ENCODE assay signal across 9 cellular contexts in genomic region chr12:56046027-56046780, GRCh38. TPM values are rescaled to one million over a fixed set of nuclear protein-coding genes. Genes with fewer than 3 reads are reported as not detected.
DNase-seq lines count a peak whose midpoint lies in the region; ATAC-seq and TF ChIP-seq lines count a peak whose summit lies in the region.
"Had no signal": no experiment of that assay in that cellular context is flagged by ENCODE, and none has a peak within 500 bp of the region (broad histone marks: within the 10 kb centered on the region; RNA-seq: fewer than 3 reads in every experiment).

No MANE protein-coding gene starts in this region.

- no peak for ATAC-seq in DND-41 (ENCODE audit: insufficient read depth, low read depth)
- no peak for ATAC-seq in activated CD8-positive, alpha-beta T cell treated with anti-CD3 and anti-CD28 coated beads, Interleukin-2, amount 10 ng/mL, durations not matched to agents 7 days and 5 days
- no peak for ATAC-seq in left colon
- no peak for ATAC-seq in GM21723 (IDR thresholded peaks at IDR 0.05; ENCODE audit: unreplicated experiment)

- H3K9me3 ChIP-seq in DND-41 (ENCODE audit: insufficient read depth, low read length, severe bottlenecking), result no peaks in the 10 kb centered on the region
- no peaks in the 10 kb centered on the region for H3K9me3 ChIP-seq in HAP-1
- H3K9me3 ChIP-seq in mesenchymal stem cell (ENCODE audit: control insufficient read depth, low read length), result no peaks in the 10 kb centered on the region
- H3K9me3 ChIP-seq: thyroid gland had no signal

- H3K4ac ChIP-seq in mesenchymal stem cell (ENCODE audit: low read depth in 1 of 2, low read length in 2 of 2), result no peak overlapping the region

- H3K23ac ChIP-seq in mesenchymal stem cell (ENCODE audit: low read length in 2 of 2), result no peak overlapping the region

- H3K4me3 Mint-ChIP-seq in activated CD8-positive, alpha-beta T cell treated with anti-CD3 and anti-CD28 coated beads, Interleukin-2, amount 10 ng/mL, durations not matched to agents 7 days and 5 days, result no peak overlapping the region

- H3K27me3 ChIP-seq in DND-41 (ENCODE audit: insufficient read depth, low read length, poor library complexity), result no peaks in the 10 kb centered on the region
- H3K27me3 ChIP-seq in HAP-1 (ENCODE audit: low read depth), result no peaks in the 10 kb centered on the region
- H3K27me3 ChIP-seq in mesenchymal stem cell (ENCODE audit: control insufficient read depth in 1 of 2, insufficient read depth in 1 of 2, low read length in 2 of 2), result no peaks in the 10 kb centered on the region
- H3K27me3 ChIP-seq: thyroid gland had no signal

- H3K27me3 Mint-ChIP-seq in activated CD8-positive, alpha-beta T cell treated with anti-CD3 and anti-CD28 coated beads, Interleukin-2, amount 10 ng/mL, durations not matched to agents 7 days and 5 days (ENCODE audit: low read depth), result no peaks in the 10 kb centered on the region

- H3K79me1 ChIP-seq in mesenchymal stem cell (replicated peaks; ENCODE audit: low read length, poor library complexity, severe bottlenecking), result peaks cover 2% of the 10 kb centered on the region

- peak overlapping the region; percentile 25 for H3K27ac Mint-ChIP-seq in activated CD8-positive, alpha-beta T cell treated with anti-CD3 and anti-CD28 coated beads, Interleukin-2, amount 10 ng/mL, durations not matched to agents 7 days and 5 days

- DNase-seq in DND-41 (no peak), HAP-1 (ENCODE audit: low spot score in 2 of 2) (peak; percentile 10 to 47), mesenchymal stem cell (no peak), left colon (no peak), NOMO-1 treated with dmso at 0.1 percent for 144 hours (lab: John Stamatoyannopoulos, UW; ENCODE audit: unreplicated experiment) (no peak), lower leg skin (ENCODE audit: low spot score in 2 of 2) (no peak)
- DNase-seq in activated CD8-positive, alpha-beta T cell treated with anti-CD3 and anti-CD28 coated beads, Interleukin-2, amount 10 ng/mL, durations not matched to agents 7 days and 5 days, result no peak

- peaks cover 36% of the 10 kb centered on the region for H3K36me3 Mint-ChIP-seq in activated CD8-positive, alpha-beta T cell treated with anti-CD3 and anti-CD28 coated beads, Interleukin-2, amount 10 ng/mL, durations not matched to agents 7 days and 5 days (ENCODE audit: low read depth)

- H2BK5ac ChIP-seq in mesenchymal stem cell (ENCODE audit: low read depth, low read length, poor library complexity, severe bottlenecking), result no peak overlapping the region

- H2BK12ac ChIP-seq in mesenchymal stem cell (ENCODE audit: low read length in 2 of 2), result no peak overlapping the region

- H4K8ac ChIP-seq in mesenchymal stem cell (ENCODE audit: low read length), result peak overlapping the region; percentile 64

- WGBS in mesenchymal stem cell, result 86% methylated on average over 8 of the region's 9 CpGs
- WGBS in lower leg skin, 2 donors, result 84 to 89% methylated on average over 9 of the region's 9 CpGs

- H4K20me1 ChIP-seq in DND-41 (ENCODE audit: insufficient read depth, low read length), result peaks cover 16% of the 10 kb centered on the region

- no peak overlapping the region for H3K4me2 ChIP-seq in DND-41 (ENCODE audit: insufficient read depth, low read length)
- no peak overlapping the region for H3K4me2 ChIP-seq in mesenchymal stem cell (ENCODE audit: low read length, poor library complexity, severe bottlenecking)

- H2BK120ac ChIP-seq in mesenchymal stem cell (ENCODE audit: low read depth, low read length), result peak overlapping the region; percentile 49

- H3K14ac ChIP-seq in mesenchymal stem cell (ENCODE audit: low read length in 2 of 2), result no peak overlapping the region

- H3K9me3 Mint-ChIP-seq in activated CD8-positive, alpha-beta T cell treated with anti-CD3 and anti-CD28 coated beads, Interleukin-2, amount 10 ng/mL, durations not matched to agents 7 days and 5 days (ENCODE audit: insufficient read depth), result no peaks in the 10 kb centered on the region

- in situ Hi-C loops in HAP-1 (cut with MboI; ENCODE audit: low sequenced_read_pairs), result loop anchor here (10.0 kb wide), 1 partner anchor 59 kb away; the partner anchor contains the start of gene PA2G4

- TF ChIP-seq CTCF in DND-41 (IDR thresholded peaks at IDR 0.05; ENCODE audit: borderline replicate concordance, extremely low read depth, low read length, poor library complexity, severe bottlenecking), result no peak
- TF ChIP-seq CTCF in lower leg skin (IDR thresholded peaks at IDR 0.05), result no peak

- H2AFZ ChIP-seq in DND-41 (ENCODE audit: low read depth, low read length) (no peak overlapping the region), mesenchymal stem cell (ENCODE audit: low read depth, low read length) (no peak overlapping the region)

- H3K4me1 ChIP-seq in DND-41 (ENCODE audit: insufficient read depth, low read length), result peaks cover 17% of the 10 kb centered on the region
- H3K4me1 ChIP-seq in HAP-1, result peaks cover 19% of the 10 kb centered on the region
- H3K4me1 ChIP-seq in mesenchymal stem cell (ENCODE audit: control insufficient read depth, insufficient read depth, low read depth, low read length), result peaks cover 12% of the 10 kb centered on the region

- intact Hi-C loops in left colon (cut with DNase I, micrococcal nuclease), result no loop called here
- intact Hi-C loops in lower leg skin (cut with DNase I; ENCODE audit: low total_unique reads), result no loop called here

- no peak for TF ChIP-seq POLR2A in lower leg skin (IDR thresholded peaks at IDR 0.05)

- H3K36me3 ChIP-seq in DND-41 (ENCODE audit: insufficient read depth, low read length), result peaks cover 34% of the 10 kb centered on the region
- H3K36me3 ChIP-seq in HAP-1 (replicated peaks), result peaks cover 30% of the 10 kb centered on the region
- H3K36me3 ChIP-seq in mesenchymal stem cell (ENCODE audit: control insufficient read depth in 1 of 2, insufficient read depth in 2 of 2, low read depth in 1 of 2, low read length in 2 of 2), result peaks cover 25 to 42% of the 10 kb centered on the region in 2 experiments

- peaks cover 26% of the 10 kb centered on the region for H3K4me1 Mint-ChIP-seq in activated CD8-positive, alpha-beta T cell treated with anti-CD3 and anti-CD28 coated beads, Interleukin-2, amount 10 ng/mL, durations not matched to agents 7 days and 5 days (ENCODE audit: low read depth)

- H3K27ac ChIP-seq in DND-41 (ENCODE audit: low read length) (peak overlapping the region; percentile 54), mesenchymal stem cell (ENCODE audit: low read length, poor library complexity, severe bottlenecking) (peak overlapping the region; percentile 22)
- H3K27ac ChIP-seq: thyroid gland had no signal

- H3K4me3 ChIP-seq in DND-41 (ENCODE audit: low read depth in 1 of 2, low read length in 2 of 2) (no peak overlapping the region), HAP-1 (no peak overlapping the region), mesenchymal stem cell (ENCODE audit: insufficient read depth in 1 of 2, low read depth in 1 of 2, low read length in 2 of 2) (no peak overlapping the region), lower leg skin (ENCODE audit: low read depth, poor library complexity, severe bottlenecking) (no peak overlapping the region)
- H3K4me3 ChIP-seq: thyroid gland had no signal

- no peak overlapping the region for H4K91ac ChIP-seq in mesenchymal stem cell (ENCODE audit: low read length)

- peak overlapping the region; percentile 18; the same call in 1 of the 2 replicates for H3K9ac ChIP-seq in DND-41 (ENCODE audit: low read depth, low read length)
- H3K9ac ChIP-seq in mesenchymal stem cell (ENCODE audit: low read length), result peak overlapping the region; percentile 43

- H2BK15ac ChIP-seq in mesenchymal stem cell (ENCODE audit: low read depth, poor library complexity, severe bottlenecking), result no peak overlapping the region

- no peak overlapping the region for H2AK5ac ChIP-seq in mesenchymal stem cell (ENCODE audit: low read length, severe bottlenecking)

- H3K18ac ChIP-seq in mesenchymal stem cell (ENCODE audit: low read depth in 1 of 2, low read length in 2 of 2), result no peak overlapping the region

- CTCF ChIA-PET in activated CD8-positive, alpha-beta T cell treated with anti-CD3 and anti-CD28 coated beads, Interleukin-2, amount 10 ng/mL, durations not matched to agents 7 days and 5 days (lab: Charles Lee), result interaction anchor here (0.6 to 5.3 kb wide), 18 partner anchors 10 to 418 kb away, joined by 3 to 88 read pairs (median 6); partner anchors contain the start of genes DNAJC14, ERBB3, IKZF4 and PA2G4

- POLR2A ChIA-PET in activated CD8-positive, alpha-beta T cell treated with anti-CD3 and anti-CD28 coated beads, Interleukin-2, amount 10 ng/mL, durations not matched to agents 7 days and 5 days (lab: Charles Lee), result interaction anchor here (1.7 to 4.5 kb wide), 2 partner anchors 57 to 79 kb away, joined by 4 to 34 read pairs; partner anchors contain the start of gene PA2G4

- peaks cover 24% of the 10 kb centered on the region for H3K79me2 ChIP-seq in DND-41 (ENCODE audit: insufficient read depth, low read length)

RNA-seq across cellular contexts. Expression of gene RPS26, which starts 4.5 kb away (rescaled TPM):
- total RNA-seq in activated CD8-positive, alpha-beta T cell treated with anti-CD3 and anti-CD28 coated beads, Interleukin-2, amount 10 ng/mL, durations not matched to agents 7 days and 5 days, result 10 to 100 TPM; 25.2 to 27.2 TPM
- polyA plus RNA-seq in mesenchymal stem cell (2013, experiment 1 of 2), result 914 TPM
- polyA plus RNA-seq in mesenchymal stem cell (2013, experiment 2 of 2), result 925 TPM
- total RNA-seq in left colon (10 to 100 TPM; 54.5 to 73.9 TPM), lower leg skin (1,000 to 10,000 TPM in 1 of 4 donors, 100 to 1,000 TPM in 3; 390 to 2,886 (median 552) TPM)

RNA-seq across cellular contexts. Expression of gene IKZF4, which starts 25.4 kb away (rescaled TPM):
- total RNA-seq in activated CD8-positive, alpha-beta T cell treated with anti-CD3 and anti-CD28 coated beads, Interleukin-2, amount 10 ng/mL, durations not matched to agents 7 days and 5 days, result 10 to 100 TPM; 19.9 to 20.7 TPM
- polyA plus RNA-seq in mesenchymal stem cell (2013, experiment 1 of 2), result 10.6 TPM
- polyA plus RNA-seq in mesenchymal stem cell (2013, experiment 2 of 2), result 10.1 TPM
- total RNA-seq in left colon (1 to 10 TPM; 3.9 to 5.0 TPM), lower leg skin (1 to 10 TPM; 2.4 to 5.8 (median 3.4) TPM)

RNA-seq across cellular contexts. Expression of gene ERBB3, which starts 33.8 kb away (rescaled TPM):
- 1 to 10 TPM; 5.4 to 5.9 TPM for total RNA-seq in activated CD8-positive, alpha-beta T cell treated with anti-CD3 and anti-CD28 coated beads, Interleukin-2, amount 10 ng/mL, durations not matched to agents 7 days and 5 days
- 0.17 TPM for polyA plus RNA-seq in mesenchymal stem cell (2013, experiment 1 of 2)
- 0.10 TPM for polyA plus RNA-seq in mesenchymal stem cell (2013, experiment 2 of 2)
- total RNA-seq in left colon (100 to 1,000 TPM; 188 to 261 TPM), lower leg skin (100 to 1,000 TPM; 177 to 209 (median 202) TPM)

RNA-seq across cellular contexts. Expression of gene SUOX, which starts 49.1 kb away (rescaled TPM):
- 1 to 10 TPM; 5.8 to 6.8 TPM for total RNA-seq in activated CD8-positive, alpha-beta T cell treated with anti-CD3 and anti-CD28 coated beads, Interleukin-2, amount 10 ng/mL, durations not matched to agents 7 days and 5 days
- polyA plus RNA-seq in mesenchymal stem cell (2013, experiment 1 of 2), result 15.7 TPM
- polyA plus RNA-seq in mesenchymal stem cell (2013, experiment 2 of 2), result 14.2 TPM
- total RNA-seq in left colon, result 10 to 100 TPM; 24.1 to 24.4 TPM
- 10 to 100 TPM in 3 of 4 donors, 1 to 10 TPM in 1; 7.6 to 21.4 (median 13.8) TPM for total RNA-seq in lower leg skin

RNA-seq across cellular contexts. Expression of gene PA2G4, which starts 58.2 kb away (rescaled TPM):
- 100 to 1,000 TPM; 316 to 323 TPM for total RNA-seq in activated CD8-positive, alpha-beta T cell treated with anti-CD3 and anti-CD28 coated beads, Interleukin-2, amount 10 ng/mL, durations not matched to agents 7 days and 5 days
- polyA plus RNA-seq in mesenchymal stem cell (2013, experiment 1 of 2), result 98.1 TPM
- polyA plus RNA-seq in mesenchymal stem cell (2013, experiment 2 of 2), result 97.4 TPM
- 10 to 100 TPM; 59.6 to 80.9 TPM for total RNA-seq in left colon
- total RNA-seq in lower leg skin, result 100 to 1,000 TPM; 118 to 201 (median 130) TPM

Comparison
In these comparisons a context has a peak if more than half of its experiments do, and no peak if none do; other contexts are left out.
1. DNase-seq: peak in HAP-1 (2 of 2); none in DND-41 (single experiment), activated CD8-positive, alpha-beta T cell treated with anti-CD3 and anti-CD28 coated beads, Interleukin-2, amount 10 ng/mL, durations not matched to agents 7 days and 5 days (single experiment), mesenchymal stem cell (single experiment), left colon (0 of 2), NOMO-1 treated with dmso at 0.1 percent for 144 hours (single experiment) and lower leg skin (0 of 2).
2. RNA of gene RPS26, which starts 4.5 kb away (total RNA-seq): 390 to 2,886 TPM in lower leg skin; 54.5 to 73.9 TPM in left colon and 25.2 to 27.2 TPM in activated CD8-positive, alpha-beta T cell treated with anti-CD3 and anti-CD28 coated beads, Interleukin-2, amount 10 ng/mL, durations not matched to agents 7 days and 5 days; every median in the first group is over 4 times any median in the second.
3. RNA of gene ERBB3, which starts 33.8 kb away (total RNA-seq): 188 to 261 TPM in left colon and 177 to 209 TPM in lower leg skin; 5.4 to 5.9 TPM in activated CD8-positive, alpha-beta T cell treated with anti-CD3 and anti-CD28 coated beads, Interleukin-2, amount 10 ng/mL, durations not matched to agents 7 days and 5 days; every median in the first group is over 10 times any median in the second.